Comparison of ENCODE assay signal across 10 cellular contexts in the genomic region with DNA sequence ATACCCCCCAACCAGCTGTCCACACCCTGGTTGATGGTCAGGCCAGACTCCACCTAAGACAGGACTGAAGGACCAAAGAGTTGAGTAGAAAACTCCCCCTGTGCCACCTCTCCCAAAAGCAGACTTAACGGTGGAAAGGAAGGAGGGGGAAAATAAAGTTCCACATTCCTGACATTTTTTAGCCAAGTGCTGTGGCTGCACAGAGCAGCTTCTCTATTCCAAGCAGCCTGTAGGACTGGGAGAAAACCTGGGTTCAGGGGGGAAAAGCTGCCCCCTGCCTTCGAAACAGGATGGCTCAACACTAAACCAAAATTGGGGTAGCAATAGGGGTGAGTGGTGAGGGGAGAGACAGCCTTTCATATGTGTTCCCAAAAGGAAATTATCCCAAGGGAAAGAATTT. TPM values are rescaled to one million over a fixed set of nuclear protein-coding genes. Genes with fewer than 3 reads are reported as not detected.
DNase-seq lines count a peak whose midpoint lies in the region; ATAC-seq and TF ChIP-seq lines count a peak whose summit lies in the region.
"Had no signal": no experiment of that assay in that cellular context is flagged by ENCODE, and none has a peak within 500 bp of the region (broad histone marks: within the 10 kb centered on the region; RNA-seq: fewer than 3 reads in every experiment).

No MANE protein-coding gene starts in this region.

- peak; percentile 39 for DNase-seq in HT1080 (ENCODE audit: low read depth)
- no peak for DNase-seq in astrocyte of the spinal cord (ENCODE audit: low read depth, low spot score)
- DNase-seq in left kidney (ENCODE audit: low read depth, low spot score) = peak; percentile 71
- no peak for DNase-seq in tibial artery
- DNase-seq in NCI-H1436 (lab: John Stamatoyannopoulos, UW) = no peak
- no peak for DNase-seq in activated T-cell treated with anti-CD3 and anti-CD28 coated beads, Interleukin-2, amount 50 U/mL, for 48 hours
- no peak for DNase-seq in activated T-cell treated with anti-CD3 and anti-CD28 coated beads, Interleukin-2, amount 50 U/mL, for 1 hour
- DNase-seq: activated CD4-positive, alpha-beta T cell treated with anti-CD3 and anti-CD28 coated beads, Interleukin-2, amount 50 U/mL, for 1 hour; effector CD8-positive, alpha-beta T cell had no signal

- no peaks in the 10 kb centered on the region for H3K9me3 ChIP-seq in tibial artery

- intact Hi-C loops in tibial artery (cut with DNase I; ENCODE audit: low total_unique reads) = loop anchor here (5.0 to 10.0 kb wide), 2 partner anchors 66 to 422 kb away; a partner anchor contains a TSS

- peak overlapping the region; percentile 98 to 99 for H3K27ac ChIP-seq in tibial artery

- H3K36me3 ChIP-seq in tibial artery = no peaks in the 10 kb centered on the region

- no peak for ATAC-seq in HG02571 (IDR thresholded peaks at IDR 0.05; ENCODE audit: unreplicated experiment)

- TF ChIP-seq CTCF in astrocyte of the spinal cord (IDR thresholded peaks at IDR 0.05; ENCODE audit: low read depth, low read length) (peak; percentile 17), tibial artery (IDR thresholded peaks at IDR 0.05) (no peak)

- H3K4me3 ChIP-seq in astrocyte of the spinal cord (ENCODE audit: low read depth, low read length) (peak overlapping the region; percentile 87), tibial artery (peak overlapping the region; percentile 70 to 94)

- peaks cover 0 to 83% (median 66%) of the 10 kb centered on the region in 4 donors for H3K4me1 ChIP-seq in tibial artery

- H3K27me3 ChIP-seq in tibial artery = no peaks in the 10 kb centered on the region

- in situ Hi-C loops in astrocyte of the spinal cord (cut with HindIII; ENCODE audit: low sequenced_read_pairs) = no loop called here

RNA-seq across cellular contexts. Expression of a gene that starts 3.6 kb away (rescaled TPM):
- 51.6 and 58.5 TPM in 2 replicates for total RNA-seq in HT1080 (2014; rRNA removed; shearing (Covaris generic))
- polyA plus RNA-seq in HT1080 (2015; cell fraction: cytosol; rRNA removed) = 47.8 and 54.4 TPM in 2 replicates
- polyA plus RNA-seq in HT1080 (2015; cell fraction: nucleus; rRNA removed) = 67.6 and 76.5 TPM in 2 replicates

Comparison
In these comparisons a context has a peak if more than half of its experiments do, and no peak if none do; other contexts are left out.
1. DNase-seq: peak in HT1080 (single experiment) and left kidney (single experiment); none in astrocyte of the spinal cord (single experiment), tibial artery (0 of 2), NCI-H1436 (single experiment), activated T-cell treated with anti-CD3 and anti-CD28 coated beads, Interleukin-2, amount 50 U/mL, for 48 hours (0 of 2) and activated T-cell treated with anti-CD3 and anti-CD28 coated beads, Interleukin-2, amount 50 U/mL, for 1 hour (single experiment).